ENCODE assay signal across 9 cellular contexts in genomic region chr3:51388286-51389029, GRCh38. TPM values are rescaled to one million over a fixed set of nuclear protein-coding genes. Genes with fewer than 3 reads are reported as not detected.
DNase-seq lines count a peak whose midpoint lies in the region; ATAC-seq and TF ChIP-seq lines count a peak whose summit lies in the region.
"Had no signal": no experiment of that assay in that cellular context is flagged by ENCODE, and none has a peak within 500 bp of the region (broad histone marks: within the 10 kb centered on the region; RNA-seq: fewer than 3 reads in every experiment).

No MANE protein-coding gene starts in this region.

- peaks cover 35% of the 10 kb centered on the region for H3K36me3 ChIP-seq in upper lobe of right lung

- no peak for TF ChIP-seq POLR2A in lower leg skin (IDR thresholded peaks at IDR 0.05)

- TF ChIP-seq CTCF in C4-2B (conservative IDR thresholded peaks at IDR 0.05) (peak; percentile 19), lower leg skin (IDR thresholded peaks at IDR 0.05) (no peak), upper lobe of right lung (IDR thresholded peaks at IDR 0.05) (no peak)

- H3K27me3 Mint-ChIP-seq in activated T-helper 1 cell treated with anti-CD3 and anti-CD28 coated beads, Interleukin-12 subunit alpha, Interleukin-12 subunit beta, Interleukin-2, Interleukin-4 antibody, amounts not matched to agents 30 ng/mL and 10 ng/mL and 1 ng/mL, durations not matched to agents 14 hours and 24 hours and 36 hours (ENCODE audit: insufficient read depth) = no peaks in the 10 kb centered on the region

- H3K4me1 ChIP-seq in upper lobe of right lung = peaks cover 54% of the 10 kb centered on the region

- peaks cover 43% of the 10 kb centered on the region for H3K36me3 Mint-ChIP-seq in activated T-helper 1 cell treated with anti-CD3 and anti-CD28 coated beads, Interleukin-12 subunit alpha, Interleukin-12 subunit beta, Interleukin-2, Interleukin-4 antibody, amounts not matched to agents 30 ng/mL and 10 ng/mL and 1 ng/mL, durations not matched to agents 14 hours and 24 hours and 36 hours (ENCODE audit: low read depth)

- no peak overlapping the region for H3K27ac Mint-ChIP-seq in activated T-helper 1 cell treated with anti-CD3 and anti-CD28 coated beads, Interleukin-12 subunit alpha, Interleukin-12 subunit beta, Interleukin-2, Interleukin-4 antibody, amounts not matched to agents 30 ng/mL and 10 ng/mL and 1 ng/mL, durations not matched to agents 14 hours and 24 hours and 36 hours

- peaks cover 59% of the 10 kb centered on the region for H3K4me1 Mint-ChIP-seq in activated T-helper 1 cell treated with anti-CD3 and anti-CD28 coated beads, Interleukin-12 subunit alpha, Interleukin-12 subunit beta, Interleukin-2, Interleukin-4 antibody, amounts not matched to agents 30 ng/mL and 10 ng/mL and 1 ng/mL, durations not matched to agents 14 hours and 24 hours and 36 hours (ENCODE audit: low read depth)

- H3K27ac ChIP-seq in C4-2B = peak overlapping the region; percentile 97
- H3K27ac ChIP-seq in upper lobe of right lung = no peak overlapping the region

- no peaks in the 10 kb centered on the region for H3K27me3 ChIP-seq in upper lobe of right lung

- peak overlapping the region; percentile 60 for H3K4me3 Mint-ChIP-seq in activated T-helper 1 cell treated with anti-CD3 and anti-CD28 coated beads, Interleukin-12 subunit alpha, Interleukin-12 subunit beta, Interleukin-2, Interleukin-4 antibody, amounts not matched to agents 30 ng/mL and 10 ng/mL and 1 ng/mL, durations not matched to agents 14 hours and 24 hours and 36 hours

- H3K4me3 ChIP-seq in lower leg skin (ENCODE audit: low read depth, poor library complexity, severe bottlenecking) (no peak overlapping the region), upper lobe of right lung (no peak overlapping the region)

- intact Hi-C loops in activated T-helper 1 cell treated with anti-CD3 and anti-CD28 coated beads, Interleukin-12 subunit alpha, Interleukin-12 subunit beta, Interleukin-2, Interleukin-4 antibody, amounts not matched to agents 30 ng/mL and 10 ng/mL and 1 ng/mL, durations not matched to agents 14 hours and 24 hours and 36 hours (cut with micrococcal nuclease) = loop anchor here (5.0 to 10.0 kb wide), 3 partner anchors 416 to 1051 kb away; partner anchors contain the start of gene DUSP7
- intact Hi-C loops in lower leg skin (cut with DNase I; ENCODE audit: low total_unique reads) (loop anchor here (5.0 to 10.0 kb wide), 2 partner anchors 296 to 771 kb away; partner anchors contain the start of gene MAPKAPK3), upper lobe of right lung (cut with DNase I) (no loop called here)

- ATAC-seq in upper lobe of right lung (no peak), GM18517 (IDR thresholded peaks at IDR 0.05; ENCODE audit: unreplicated experiment) (no peak)

- DNase-seq in HT-29 (ENCODE audit: low spot score) = peak; percentile 89
- no peak for DNase-seq in activated T-helper 1 cell treated with anti-CD3 and anti-CD28 coated beads, Interleukin-12 subunit alpha, Interleukin-12 subunit beta, Interleukin-2, Interleukin-4 antibody, amounts not matched to agents 30 ng/mL and 10 ng/mL and 1 ng/mL, durations not matched to agents 14 hours and 24 hours and 36 hours (ENCODE audit: low spot score)
- peak; percentile 37 to 80 for DNase-seq in lower leg skin (ENCODE audit: low spot score in 2 of 2)
- no peak for DNase-seq in cerebellum (ENCODE audit: low spot score)
- DNase-seq in NCI-H1436 (lab: John Stamatoyannopoulos, UW) = no peak
- no peak for DNase-seq in upper lobe of right lung
- DNase-seq: GOT3 had no signal

- H3K9me3 Mint-ChIP-seq in activated T-helper 1 cell treated with anti-CD3 and anti-CD28 coated beads, Interleukin-12 subunit alpha, Interleukin-12 subunit beta, Interleukin-2, Interleukin-4 antibody, amounts not matched to agents 30 ng/mL and 10 ng/mL and 1 ng/mL, durations not matched to agents 14 hours and 24 hours and 36 hours = no peaks in the 10 kb centered on the region

- WGBS in lower leg skin, 2 donors = 44 to 52% methylated on average over 6 of the region's 6 CpGs

- no peaks in the 10 kb centered on the region for H3K9me3 ChIP-seq in upper lobe of right lung

RNA-seq across cellular contexts. Expression of gene RBM15B, which starts 2.6 kb away (rescaled TPM):
- 32.9 and 36.4 TPM in 2 replicates for total RNA-seq in HT-29 (2014; rRNA removed; shearing (Covaris generic))
- 38.5 and 39.6 TPM in 2 replicates for total RNA-seq in activated T-helper 1 cell treated with anti-CD3 and anti-CD28 coated beads, Interleukin-12 subunit alpha, Interleukin-12 subunit beta, Interleukin-2, Interleukin-4 antibody, amounts not matched to agents 30 ng/mL and 10 ng/mL and 1 ng/mL, durations not matched to agents 14 hours and 24 hours and 36 hours
- total RNA-seq in lower leg skin (10 to 100 TPM; 24.8 to 42.6 (median 39.5) TPM), cerebellum (30.5 TPM), upper lobe of right lung (26.4 TPM)

RNA-seq across cellular contexts. Expression of gene MANF, which starts 3.4 kb away (rescaled TPM):
- 58.8 and 62.9 TPM in 2 replicates for total RNA-seq in HT-29 (2014; rRNA removed; shearing (Covaris generic))
- 200 and 208 TPM in 2 replicates for total RNA-seq in activated T-helper 1 cell treated with anti-CD3 and anti-CD28 coated beads, Interleukin-12 subunit alpha, Interleukin-12 subunit beta, Interleukin-2, Interleukin-4 antibody, amounts not matched to agents 30 ng/mL and 10 ng/mL and 1 ng/mL, durations not matched to agents 14 hours and 24 hours and 36 hours
- 10 to 100 TPM; 36.0 to 58.5 (median 48.2) TPM for total RNA-seq in lower leg skin
- total RNA-seq in cerebellum = 19.3 TPM
- 80.3 TPM for total RNA-seq in upper lobe of right lung

Comparison
In these comparisons a context has a peak if more than half of its experiments do, and no peak if none do; other contexts are left out.
1. DNase-seq: peak in HT-29 (single experiment) and lower leg skin (2 of 2); none in activated T-helper 1 cell treated with anti-CD3 and anti-CD28 coated beads, Interleukin-12 subunit alpha, Interleukin-12 subunit beta, Interleukin-2, Interleukin-4 antibody, amounts not matched to agents 30 ng/mL and 10 ng/mL and 1 ng/mL, durations not matched to agents 14 hours and 24 hours and 36 hours (single experiment), cerebellum (single experiment), NCI-H1436 (single experiment) and upper lobe of right lung (single experiment).